6 cellular contexts compared by ENCODE assay signal in genomic region chr19:35714601-35715354, GRCh38. TPM values are rescaled to one million over a fixed set of nuclear protein-coding genes. Genes with fewer than 3 reads are reported as not detected.
DNase-seq lines count a peak whose midpoint lies in the region; ATAC-seq and TF ChIP-seq lines count a peak whose summit lies in the region.

No MANE protein-coding gene starts in this region.

- H3K4ac ChIP-seq in trophoblast cell (ENCODE audit: low read depth, low read length) = no peak overlapping the region

- TF ChIP-seq CTCF in CD4-positive, alpha-beta T cell (IDR thresholded peaks at IDR 0.05) = no peak

- H2AFZ ChIP-seq in trophoblast cell (ENCODE audit: insufficient read depth, low read length, poor library complexity) = no peak overlapping the region

- H3K9me3 Mint-ChIP-seq in CD4-positive, alpha-beta T cell = no peaks in the 10 kb centered on the region
- H3K9me3 Mint-ChIP-seq in activated T-helper 2 cell treated with anti-CD3 and anti-CD28 coated beads, Interferon-gamma antibody, Interleukin-2, Interleukin-4, amounts not matched to agents 10 μg/mL and 5 μg/mL and 100 μg/mL, durations not matched to agents 14 hours and 24 hours and 36 hours = peaks cover 3% of the 10 kb centered on the region

- no peak overlapping the region for H3K4me3 ChIP-seq in H7 (ENCODE audit: insufficient read depth, low read depth, low read length)
- no peak overlapping the region for H3K4me3 ChIP-seq in trophoblast cell (ENCODE audit: low read depth, low read length)

- H3K27ac ChIP-seq in CD4-positive, alpha-beta T cell (ENCODE audit: low read depth, low read length) = no peak overlapping the region
- H3K27ac ChIP-seq in trophoblast cell (ENCODE audit: low read depth, low read length) = no peak overlapping the region

- peaks cover 6% of the 10 kb centered on the region for H3K79me1 ChIP-seq in trophoblast cell (ENCODE audit: low read length)

- no peak overlapping the region for H2BK12ac ChIP-seq in trophoblast cell (ENCODE audit: low read length)

- no peak overlapping the region for H2AK5ac ChIP-seq in trophoblast cell (ENCODE audit: low read length)

- no peaks in the 10 kb centered on the region for H3K27me3 Mint-ChIP-seq in CD4-positive, alpha-beta T cell
- H3K27me3 Mint-ChIP-seq in activated T-helper 2 cell treated with anti-CD3 and anti-CD28 coated beads, Interferon-gamma antibody, Interleukin-2, Interleukin-4, amounts not matched to agents 10 μg/mL and 5 μg/mL and 100 μg/mL, durations not matched to agents 14 hours and 24 hours and 36 hours (ENCODE audit: low read depth) = no peaks in the 10 kb centered on the region

- H3K18ac ChIP-seq in trophoblast cell (ENCODE audit: low read length) = no peak overlapping the region

- no peaks in the 10 kb centered on the region for H3K27me3 ChIP-seq in CD4-positive, alpha-beta T cell (ENCODE audit: control insufficient read depth, insufficient read depth, low read length)
- peaks cover 3% of the 10 kb centered on the region for H3K27me3 ChIP-seq in H7 (ENCODE audit: control insufficient read depth, insufficient read depth, low read length)
- no peaks in the 10 kb centered on the region for H3K27me3 ChIP-seq in trophoblast cell (ENCODE audit: insufficient read depth, low read length)

- H3K36me3 ChIP-seq in H7 (replicated peaks; ENCODE audit: control insufficient read depth, insufficient read depth, low read length) (no peaks in the 10 kb centered on the region), trophoblast cell (ENCODE audit: control insufficient read depth in 1 of 2, insufficient read depth in 2 of 2, low read length in 2 of 2) (peaks cover 2% of the 10 kb centered on the region in 2 experiments)

- no CpG with 5 or more reads among the region's 14 CpGs for WGBS in trophoblast cell (ENCODE audit: extremely low coverage, insufficient coverage, insufficient read length)

- H4K8ac ChIP-seq in trophoblast cell (ENCODE audit: low read depth, low read length) = no peak overlapping the region

- H3K4me3 Mint-ChIP-seq in CD4-positive, alpha-beta T cell = peak overlapping the region; percentile 83
- H3K4me3 Mint-ChIP-seq in activated T-helper 2 cell treated with anti-CD3 and anti-CD28 coated beads, Interferon-gamma antibody, Interleukin-2, Interleukin-4, amounts not matched to agents 10 μg/mL and 5 μg/mL and 100 μg/mL, durations not matched to agents 14 hours and 24 hours and 36 hours (ENCODE audit: low read depth) = peak overlapping the region; percentile 94

- H3K79me2 ChIP-seq in trophoblast cell (ENCODE audit: control insufficient read depth, insufficient read depth, low read length, poor library complexity) = peaks cover 10% of the 10 kb centered on the region

- H3K27ac Mint-ChIP-seq in CD4-positive, alpha-beta T cell = peak overlapping the region; percentile 89
- peak overlapping the region; percentile 100 for H3K27ac Mint-ChIP-seq in activated T-helper 2 cell treated with anti-CD3 and anti-CD28 coated beads, Interferon-gamma antibody, Interleukin-2, Interleukin-4, amounts not matched to agents 10 μg/mL and 5 μg/mL and 100 μg/mL, durations not matched to agents 14 hours and 24 hours and 36 hours

- H3K36me3 Mint-ChIP-seq in CD4-positive, alpha-beta T cell (ENCODE audit: low read depth) = peaks cover 17% of the 10 kb centered on the region
- H3K36me3 Mint-ChIP-seq in activated T-helper 2 cell treated with anti-CD3 and anti-CD28 coated beads, Interferon-gamma antibody, Interleukin-2, Interleukin-4, amounts not matched to agents 10 μg/mL and 5 μg/mL and 100 μg/mL, durations not matched to agents 14 hours and 24 hours and 36 hours (ENCODE audit: low read depth) = peaks cover 50% of the 10 kb centered on the region

- H2BK5ac ChIP-seq in trophoblast cell (ENCODE audit: low read depth, low read length, poor library complexity) = no peak overlapping the region

- H4K91ac ChIP-seq in trophoblast cell (ENCODE audit: low read depth, low read length) = no peak overlapping the region

- no peak overlapping the region for H4K12ac ChIP-seq in trophoblast cell (ENCODE audit: low read depth, low read length)

- DNase-seq in CD4-positive, alpha-beta T cell = no peak
- DNase-seq in H7 (peak; percentile 80), GDM1 (lab: John Stamatoyannopoulos, UW) (no peak), SW480 (ENCODE audit: low spot score) (no peak), trophoblast cell (no peak)
- DNase-seq in activated T-helper 2 cell treated with anti-CD3 and anti-CD28 coated beads, Interferon-gamma antibody, Interleukin-2, Interleukin-4, amounts not matched to agents 10 μg/mL and 5 μg/mL and 100 μg/mL, durations not matched to agents 14 hours and 24 hours and 36 hours (ENCODE audit: low spot score) = no peak

- H3K4me1 ChIP-seq in trophoblast cell (ENCODE audit: control insufficient read depth in 1 of 2, insufficient read depth in 2 of 2, low read length in 2 of 2) = peaks cover 10 to 15% of the 10 kb centered on the region in 2 experiments

- H3K4me1 Mint-ChIP-seq in CD4-positive, alpha-beta T cell (ENCODE audit: low read depth) = peaks cover 73% of the 10 kb centered on the region
- H3K4me1 Mint-ChIP-seq in activated T-helper 2 cell treated with anti-CD3 and anti-CD28 coated beads, Interferon-gamma antibody, Interleukin-2, Interleukin-4, amounts not matched to agents 10 μg/mL and 5 μg/mL and 100 μg/mL, durations not matched to agents 14 hours and 24 hours and 36 hours (ENCODE audit: low read depth) = peaks cover 50% of the 10 kb centered on the region

- H3K14ac ChIP-seq in trophoblast cell (ENCODE audit: low read length) = no peak overlapping the region

- POLR2A ChIA-PET in CD4-positive, alpha-beta T cell (lab: Charles Lee) = interaction anchor here (1.0 to 6.3 kb wide), 4 partner anchors 12 to 30 kb away, joined by 3 to 63 read pairs (median 4); partner anchors contain the start of gene U2AF1L4

- H2BK120ac ChIP-seq in trophoblast cell (ENCODE audit: insufficient read depth, low read length, poor library complexity) = no peak overlapping the region

- no peaks in the 10 kb centered on the region for H3K9me3 ChIP-seq in CD4-positive, alpha-beta T cell (ENCODE audit: control insufficient read depth, low read length)
- H3K9me3 ChIP-seq in trophoblast cell (ENCODE audit: insufficient read depth, low read depth, low read length) = no peaks in the 10 kb centered on the region

- intact Hi-C loops in CD4-positive, alpha-beta T cell (cut with DNase I, micrococcal nuclease) = loop anchor here (5.0 to 10.0 kb wide), 3 partner anchors 43 to 450 kb away; partner anchors contain the start of genes COX6B1 (in 1 of the 2), HSPB6 (in 1 of the 2), PROSER3 (in 1 of the 2) and USF2 (in 1 of the 2)
- intact Hi-C loops in activated T-helper 2 cell treated with anti-CD3 and anti-CD28 coated beads, Interferon-gamma antibody, Interleukin-2, Interleukin-4, amounts not matched to agents 10 μg/mL and 5 μg/mL and 100 μg/mL, durations not matched to agents 14 hours and 24 hours and 36 hours (cut with micrococcal nuclease) = loop anchor here (5.0 kb wide), 2 partner anchors 167 to 447 kb away; partner anchors contain the start of genes TMEM147 and USF2

- CTCF ChIA-PET in CD4-positive, alpha-beta T cell (lab: Charles Lee) = no interaction called here

- H3K23ac ChIP-seq in trophoblast cell (ENCODE audit: low read length) = no peak overlapping the region

- ATAC-seq in CD4-positive, alpha-beta T cell (ENCODE audit: poor library complexity) = no peak

- H3K9ac ChIP-seq in trophoblast cell (ENCODE audit: low read length) = no peak overlapping the region

- H3K4me2 ChIP-seq in trophoblast cell (ENCODE audit: low read length) = no peak overlapping the region

RNA-seq across cellular contexts. Expression of gene KMT2B, which starts 3.0 kb away (rescaled TPM):
- total RNA-seq in CD4-positive, alpha-beta T cell = 10 to 100 TPM; 59.4 to 59.7 TPM
- 12.9 and 16.3 TPM in 2 replicates for total RNA-seq in H7 (2014; rRNA removed; shearing (Covaris generic))
- 58.4 and 63.3 TPM in 2 replicates for total RNA-seq in activated T-helper 2 cell treated with anti-CD3 and anti-CD28 coated beads, Interferon-gamma antibody, Interleukin-2, Interleukin-4, amounts not matched to agents 10 μg/mL and 5 μg/mL and 100 μg/mL, durations not matched to agents 14 hours and 24 hours and 36 hours
- polyA plus RNA-seq in trophoblast cell (2013) = 18.4 and 20.0 TPM in 2 replicates

RNA-seq across cellular contexts. Expression of gene ZBTB32, which starts 10.4 kb away (rescaled TPM):
- total RNA-seq in CD4-positive, alpha-beta T cell = 1 to 10 TPM; 2.2 to 3.3 TPM
- total RNA-seq in H7 (2014; rRNA removed; shearing (Covaris generic)) = not detected in 2 replicates
- total RNA-seq in activated T-helper 2 cell treated with anti-CD3 and anti-CD28 coated beads, Interferon-gamma antibody, Interleukin-2, Interleukin-4, amounts not matched to agents 10 μg/mL and 5 μg/mL and 100 μg/mL, durations not matched to agents 14 hours and 24 hours and 36 hours = 231 and 234 TPM in 2 replicates
- polyA plus RNA-seq in trophoblast cell (2013) = not detected in 2 replicates

RNA-seq across cellular contexts. Expression of gene IGFLR1, which starts 27.5 kb away (rescaled TPM):
- total RNA-seq in CD4-positive, alpha-beta T cell = 10 to 100 TPM; 40.3 to 43.1 TPM
- 11.5 and 15.2 TPM in 2 replicates for total RNA-seq in H7 (2014; rRNA removed; shearing (Covaris generic))
- total RNA-seq in activated T-helper 2 cell treated with anti-CD3 and anti-CD28 coated beads, Interferon-gamma antibody, Interleukin-2, Interleukin-4, amounts not matched to agents 10 μg/mL and 5 μg/mL and 100 μg/mL, durations not matched to agents 14 hours and 24 hours and 36 hours = 136 and 138 TPM in 2 replicates
- polyA plus RNA-seq in trophoblast cell (2013) = 4.2 and 5.3 TPM in 2 replicates

RNA-seq across cellular contexts. Expression of gene U2AF1L4, which starts 30.4 kb away (rescaled TPM):
- total RNA-seq in CD4-positive, alpha-beta T cell = 10 to 100 TPM; 74.6 to 85.8 TPM
- 11.6 and 13.4 TPM in 2 replicates for total RNA-seq in H7 (2014; rRNA removed; shearing (Covaris generic))
- 27.4 and 30.8 TPM in 2 replicates for total RNA-seq in activated T-helper 2 cell treated with anti-CD3 and anti-CD28 coated beads, Interferon-gamma antibody, Interleukin-2, Interleukin-4, amounts not matched to agents 10 μg/mL and 5 μg/mL and 100 μg/mL, durations not matched to agents 14 hours and 24 hours and 36 hours
- 12.1 and 12.4 TPM in 2 replicates for polyA plus RNA-seq in trophoblast cell (2013)

RNA-seq across cellular contexts. Expression of gene PSENEN, which starts 30.7 kb away (rescaled TPM):
- 1 to 10 TPM; 7.3 to 9.4 TPM for total RNA-seq in CD4-positive, alpha-beta T cell
- 53.2 and 58.6 TPM in 2 replicates for total RNA-seq in H7 (2014; rRNA removed; shearing (Covaris generic))
- total RNA-seq in activated T-helper 2 cell treated with anti-CD3 and anti-CD28 coated beads, Interferon-gamma antibody, Interleukin-2, Interleukin-4, amounts not matched to agents 10 μg/mL and 5 μg/mL and 100 μg/mL, durations not matched to agents 14 hours and 24 hours and 36 hours = 45.1 and 46.9 TPM in 2 replicates
- 119 and 123 TPM in 2 replicates for polyA plus RNA-seq in trophoblast cell (2013)

Comparison
In these comparisons a context has a peak if more than half of its experiments do, and no peak if none do; other contexts are left out.
1. RNA of gene ZBTB32, which starts 10.4 kb away (total RNA-seq): 231 to 234 TPM in activated T-helper 2 cell treated with anti-CD3 and anti-CD28 coated beads, Interferon-gamma antibody, Interleukin-2, Interleukin-4, amounts not matched to agents 10 μg/mL and 5 μg/mL and 100 μg/mL, durations not matched to agents 14 hours and 24 hours and 36 hours; 2.2 to 3.3 TPM in CD4-positive, alpha-beta T cell and not detected in H7; every median in the first group is over 10 times any median in the second.